ENCODE assay signal across 11 cellular contexts in the genomic region with DNA sequence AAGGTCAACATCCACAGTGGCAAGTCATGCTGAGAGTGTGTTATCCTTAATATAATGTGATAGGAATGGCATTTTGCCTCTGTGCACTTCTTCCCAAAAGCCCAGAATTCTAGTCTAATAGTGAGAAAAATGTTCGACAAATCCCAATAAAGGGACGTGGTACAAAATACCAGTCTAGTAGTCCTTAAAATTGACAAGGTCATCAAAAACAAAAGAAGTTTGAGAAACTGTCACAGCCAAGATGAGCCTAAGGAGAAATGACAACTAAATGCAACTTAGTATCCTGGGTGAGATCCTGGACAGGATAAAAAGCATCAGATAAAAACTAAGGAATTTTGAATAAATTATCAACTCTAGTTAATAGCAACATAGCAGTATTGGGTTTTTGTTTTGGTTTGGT. TPM values are rescaled to one million over a fixed set of nuclear protein-coding genes. Genes with fewer than 3 reads are reported as not detected.
"Had no signal": no experiment of that assay in that cellular context is flagged by ENCODE, and none has a peak within 500 bp of the region (broad histone marks: within the 10 kb centered on the region; RNA-seq: fewer than 3 reads in every experiment).

No MANE protein-coding gene starts in this region.

- H3K4me2 ChIP-seq: GM23338 had no signal

- ATAC-seq: GM23338, HCT116 had no signal

- H3K4me1 ChIP-seq: HAP-1 had no signal

- FAIRE-seq: H1, H54 had no signal

- H3K9ac ChIP-seq: GM23248 had no signal

- H3K27ac ChIP-seq: GM23248 had no signal

- H2AFZ ChIP-seq: GM23248, GM23338 had no signal

- H3K9me3 ChIP-seq: HAP-1 had no signal

- H3K4me3 ChIP-seq: GM23248, GM23338, HAP-1 had no signal

- H3K36me3 ChIP-seq: HAP-1 had no signal

- DNase-seq: GM23248, GOT3, H7, H9, HCEC 1CT, HFFc6 had no signal

RNA-seq across cellular contexts. Expression of a gene that starts 14.4 kb away (rescaled TPM):
- total RNA-seq: GM23248, GM23338, H1, HFFc6 had no signal
- polyA plus RNA-seq: GM23248, GM23338 had no signal
